ENCODE assay signal across 1 cellular context in genomic region chr7:22712999-22713398, GRCh38.
TF ChIP-seq lines count a peak whose summit lies in the region.

No MANE protein-coding gene starts in this region.

TF ChIP-seq in H1, 55 proteins besides CTCF, POLR2A, EP300 and RAD21 (continued from another document):
- TF ChIP-seq, protein P1, sequence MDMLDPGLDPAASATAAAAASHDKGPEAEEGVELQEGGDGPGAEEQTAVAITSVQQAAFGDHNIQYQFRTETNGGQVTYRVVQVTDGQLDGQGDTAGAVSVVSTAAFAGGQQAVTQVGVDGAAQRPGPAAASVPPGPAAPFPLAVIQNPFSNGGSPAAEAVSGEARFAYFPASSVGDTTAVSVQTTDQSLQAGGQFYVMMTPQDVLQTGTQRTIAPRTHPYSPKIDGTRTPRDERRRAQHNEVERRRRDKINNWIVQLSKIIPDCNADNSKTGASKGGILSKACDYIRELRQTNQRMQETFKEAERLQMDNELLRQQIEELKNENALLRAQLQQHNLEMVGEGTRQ (IDR thresholded peaks at IDR 0.05; ENCODE audit: low read length), result no peak
- TF ChIP-seq TCF12 (IDR thresholded peaks at IDR 0.05; ENCODE audit: low read depth, low read length) (no peak), NRF1 (IDR thresholded peaks at IDR 0.05; ENCODE audit: low read depth, low read length) (no peak), JUN (IDR thresholded peaks at IDR 0.05; ENCODE audit: low read depth, low read length) (no peak), ASH2L (IDR thresholded peaks at IDR 0.05; ENCODE audit: low read length) (no peak)
